Comparison of ENCODE assay signal across 9 cellular contexts in the genomic region with DNA sequence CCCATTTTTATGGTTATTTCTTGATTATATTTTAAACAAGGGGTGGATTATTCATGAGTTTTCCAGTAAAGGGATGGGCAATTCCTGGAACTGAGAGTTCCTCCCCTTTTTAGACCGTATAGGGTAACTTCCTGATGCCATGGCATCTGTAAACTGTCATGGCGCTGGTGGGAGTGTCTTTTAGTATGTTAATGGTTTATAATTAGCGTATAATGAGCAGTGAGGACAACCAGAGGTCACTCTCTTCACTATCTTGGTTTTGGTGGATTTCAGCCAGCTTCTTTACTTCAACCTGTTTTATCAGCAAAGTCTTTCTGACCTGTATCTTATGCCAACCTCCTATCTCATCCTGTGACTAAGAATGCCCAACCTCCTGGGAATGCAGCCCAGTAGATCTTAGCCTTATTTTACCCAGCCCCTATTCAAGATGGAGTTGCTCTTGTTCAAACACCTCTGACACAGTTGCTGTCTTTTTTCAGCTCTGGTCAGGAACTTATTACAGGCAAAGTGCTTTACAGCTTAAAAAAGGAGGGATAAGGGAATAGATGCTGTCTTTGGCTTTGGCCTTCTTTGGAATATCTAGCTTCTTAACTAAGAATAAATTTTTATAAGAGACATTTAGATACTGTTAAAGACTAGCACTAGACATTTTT.
"Had no signal": no experiment of that assay in that cellular context is flagged by ENCODE, and none has a peak within 500 bp of the region (broad histone marks: within the 10 kb centered on the region; RNA-seq: fewer than 3 reads in every experiment).

No MANE protein-coding gene starts in this region.

- H3K4me3 Mint-ChIP-seq: HFFc6, IgD-negative memory B cell had no signal

- DNase-seq: GM23248, GOT3, H7, HFFc6 had no signal

- H3K4me1 Mint-ChIP-seq: IgD-negative memory B cell had no signal

- H3K36me3 ChIP-seq: HAP-1 had no signal

- H3K27ac Mint-ChIP-seq: HFFc6, IgD-negative memory B cell had no signal

- H3K36me3 Mint-ChIP-seq: IgD-negative memory B cell had no signal

- H3K9me3 ChIP-seq: HAP-1 had no signal

- H2AFZ ChIP-seq: GM23248 had no signal

- H3K4me1 ChIP-seq: HAP-1 had no signal

- H3K27ac ChIP-seq: GM23248, HL-60 had no signal

- H3K4me3 ChIP-seq: GM23248, HAP-1 had no signal

- H3K9ac ChIP-seq: GM23248 had no signal

- ATAC-seq: HCT116, HepG2 had no signal
